Comparison of ENCODE assay signal across 18 cellular contexts in the genomic region with DNA sequence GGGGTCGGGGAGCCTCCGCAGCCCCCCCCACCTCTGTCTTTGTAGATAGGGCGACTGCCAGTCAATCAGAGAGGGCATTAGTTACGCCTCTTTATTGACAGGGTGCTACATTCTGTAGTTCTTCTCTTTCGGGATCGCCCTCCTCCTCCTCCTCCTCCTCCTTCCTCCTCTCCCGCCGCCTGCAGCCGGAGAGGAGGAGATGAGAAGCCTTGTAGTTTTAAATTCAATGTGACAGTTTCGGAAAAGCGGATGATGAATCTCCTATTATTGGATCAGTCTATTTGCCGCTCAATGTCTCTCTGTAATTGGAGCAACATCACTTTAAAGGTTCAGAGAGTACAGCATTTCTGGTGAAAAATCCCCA. TPM values are rescaled to one million over a fixed set of nuclear protein-coding genes. Genes with fewer than 3 reads are reported as not detected.
DNase-seq lines count a peak whose midpoint lies in the region; ATAC-seq, FAIRE-seq and TF ChIP-seq lines count a peak whose summit lies in the region.
"Had no signal": no experiment of that assay in that cellular context is flagged by ENCODE, and none has a peak within 500 bp of the region (broad histone marks: within the 10 kb centered on the region; RNA-seq: fewer than 3 reads in every experiment).

No MANE protein-coding gene starts in this region.

- no peak overlapping the region for H3K4ac ChIP-seq in mesenchymal stem cell (ENCODE audit: low read depth in 1 of 2, low read length in 2 of 2)

- H2BK12ac ChIP-seq in mesenchymal stem cell (ENCODE audit: low read length in 2 of 2) = no peak overlapping the region

- no peak overlapping the region for H3K14ac ChIP-seq in mesenchymal stem cell (ENCODE audit: low read length in 2 of 2)

- no peaks in the 10 kb centered on the region for H3K79me2 ChIP-seq in SK-N-SH (ENCODE audit: insufficient read depth)
- H3K79me2 ChIP-seq in GM23338 (replicated peaks; ENCODE audit: insufficient read depth) = no peaks in the 10 kb centered on the region
- H3K79me2 ChIP-seq in astrocyte (ENCODE audit: insufficient read depth, low read length) = no peaks in the 10 kb centered on the region

- no peak for TF ChIP-seq EP300 in SK-N-SH (IDR thresholded peaks at IDR 0.05; ENCODE audit: borderline replicate concordance in 1 of 2, low read depth in 1 of 2, low read length in 1 of 2)

- peaks cover 5% of the 10 kb centered on the region for H3K9me3 Mint-ChIP-seq in GM23338
- H3K9me3 Mint-ChIP-seq in astrocyte (ENCODE audit: unreplicated experiment) = peaks cover 28% of the 10 kb centered on the region
- no peaks in the 10 kb centered on the region for H3K9me3 Mint-ChIP-seq in nephron progenitor cell

- H3K4me3 Mint-ChIP-seq in GM23338 (peak overlapping the region; percentile 39; the same call in 1 of the 3 replicates), astrocyte (ENCODE audit: unreplicated experiment) (no peak overlapping the region), nephron progenitor cell (peak overlapping the region; percentile 80)

- H4K91ac ChIP-seq in mesenchymal stem cell (ENCODE audit: low read length) = no peak overlapping the region

- no peak overlapping the region for H2BK5ac ChIP-seq in mesenchymal stem cell (ENCODE audit: low read depth, low read length, poor library complexity, severe bottlenecking)

- H3K9me2 ChIP-seq in SK-N-SH (no peaks in the 10 kb centered on the region), GM23338 (ENCODE audit: insufficient read depth) (no peaks in the 10 kb centered on the region)

- TF ChIP-seq RAD21 in SK-N-SH (IDR thresholded peaks at IDR 0.05; ENCODE audit: low read length) = no peak

- H2AFZ ChIP-seq in SK-N-SH (ENCODE audit: low read depth) = no peak overlapping the region
- no peak overlapping the region for H2AFZ ChIP-seq in GM23338
- no peak overlapping the region for H2AFZ ChIP-seq in astrocyte (ENCODE audit: low read depth, low read length)
- H2AFZ ChIP-seq in mesenchymal stem cell (ENCODE audit: low read depth, low read length) = no peak overlapping the region

- H3K27ac ChIP-seq in SK-N-SH (ENCODE audit: low read depth in 2 of 2, low read length in 1 of 2) = no peak overlapping the region
- H3K27ac ChIP-seq in GM23338 (ENCODE audit: low read depth) = no peak overlapping the region
- no peak overlapping the region for H3K27ac ChIP-seq in astrocyte (ENCODE audit: low read depth, low read length)
- H3K27ac ChIP-seq in mesenchymal stem cell (ENCODE audit: low read length, poor library complexity, severe bottlenecking) = no peak overlapping the region
- H3K27ac ChIP-seq: gastroesophageal sphincter, left lung, uterus had no signal

- H3K4me1 Mint-ChIP-seq in GM23338 (peaks cover 44% of the 10 kb centered on the region), astrocyte (ENCODE audit: low read depth, unreplicated experiment) (no peaks in the 10 kb centered on the region), nephron progenitor cell (peaks cover 48% of the 10 kb centered on the region)

- no peaks in the 10 kb centered on the region for H3K36me3 ChIP-seq in SK-N-SH (replicated peaks in 1 of 2; ENCODE audit: control insufficient read depth in 1 of 2, insufficient read depth in 2 of 2, low read length in 1 of 2)
- H3K36me3 ChIP-seq in GM23338 (ENCODE audit: insufficient read depth) = no peaks in the 10 kb centered on the region
- no peaks in the 10 kb centered on the region for H3K36me3 ChIP-seq in astrocyte (ENCODE audit: insufficient read depth, low read length)
- H3K36me3 ChIP-seq in mesenchymal stem cell (ENCODE audit: control insufficient read depth in 1 of 2, insufficient read depth in 2 of 2, low read depth in 1 of 2, low read length in 2 of 2) = no peaks in the 10 kb centered on the region
- H3K36me3 ChIP-seq: gastroesophageal sphincter, left lung, uterus had no signal

- H3K27ac Mint-ChIP-seq in GM23338 (no peak overlapping the region), astrocyte (ENCODE audit: unreplicated experiment) (peak overlapping the region; percentile 67), nephron progenitor cell (no peak overlapping the region)

- H3K4me3 ChIP-seq in SK-N-SH (ENCODE audit: low read depth in 2 of 2, low read length in 1 of 2) (no peak overlapping the region), GM23338 (peak overlapping the region; percentile 48), astrocyte (ENCODE audit: insufficient read depth, low read depth, low read length) (no peak overlapping the region), mesenchymal stem cell (ENCODE audit: insufficient read depth in 1 of 2, low read depth in 1 of 2, low read length in 2 of 2) (no peak overlapping the region)
- H3K4me3 ChIP-seq: gastroesophageal sphincter, GM12878, left lung, uterus had no signal

- CTCF ChIA-PET in SK-N-SH (lab: Yijun Ruan, JAX) = interaction anchor here (1.2 to 2.5 kb wide), 3 partner anchors 10 to 181 kb away, joined by 3 to 14 read pairs (median 5); no protein-coding TSS in a partner anchor

- no peak for DNase-seq in SK-N-SH
- no peak for DNase-seq in GM23338 (ENCODE audit: low spot score)
- no peak for DNase-seq in astrocyte (ENCODE audit: low read depth)
- no peak for DNase-seq in nephron progenitor cell
- no peak for DNase-seq in AG20443 (ENCODE audit: low spot score)
- DNase-seq in mesenchymal stem cell = no peak
- DNase-seq: GOT3; KG1; stimulated activated naive CD8-positive, alpha-beta T cell treated with anti-CD3 and anti-CD28 coated beads, Interleukin-15, Interleukin-2, amounts not matched to agents 100 U/mL and 50 U/mL, for 24 hours; uterus had no signal

- H2AK5ac ChIP-seq in mesenchymal stem cell (ENCODE audit: low read length, severe bottlenecking) = no peak overlapping the region

- H3K27me3 Mint-ChIP-seq in GM23338 (ENCODE audit: insufficient read depth, low read depth, poor library complexity) (peaks cover 78% of the 10 kb centered on the region), astrocyte (ENCODE audit: low read depth, unreplicated experiment) (peaks cover 47% of the 10 kb centered on the region), nephron progenitor cell (ENCODE audit: low read depth, poor library complexity) (peaks cover 86% of the 10 kb centered on the region)

- H3K23ac ChIP-seq in mesenchymal stem cell (ENCODE audit: low read length in 2 of 2) = no peak overlapping the region

- peaks cover 24% of the 10 kb centered on the region for H3F3A ChIP-seq in SK-N-SH (replicated peaks; ENCODE audit: insufficient read depth)
- H3F3A ChIP-seq in GM23338 (replicated peaks; ENCODE audit: low read depth) = peaks cover 26% of the 10 kb centered on the region

- no peak overlapping the region for H4K8ac ChIP-seq in mesenchymal stem cell (ENCODE audit: low read length)

- no peak overlapping the region for H3K18ac ChIP-seq in mesenchymal stem cell (ENCODE audit: low read depth in 1 of 2, low read length in 2 of 2)

- H3K36me3 Mint-ChIP-seq in GM23338 (ENCODE audit: low read depth) (peaks cover 3% of the 10 kb centered on the region; the same call in 1 of the 3 replicates), astrocyte (ENCODE audit: low read depth, unreplicated experiment) (peaks cover 9% of the 10 kb centered on the region), nephron progenitor cell (ENCODE audit: low read depth) (no peaks in the 10 kb centered on the region)

- H4K20me1 ChIP-seq in SK-N-SH (ENCODE audit: insufficient read depth) (peaks cover 64% of the 10 kb centered on the region), GM23338 (replicated peaks; ENCODE audit: insufficient read depth) (0 out of 2 replicates have a peak, but pooled peaks cover 17% of the 10 kb centered on the region), astrocyte (ENCODE audit: insufficient read depth, low read length) (peaks cover 8% of the 10 kb centered on the region)

- no peak overlapping the region for H2BK15ac ChIP-seq in mesenchymal stem cell (ENCODE audit: low read depth, poor library complexity, severe bottlenecking)

- H3K9me3 ChIP-seq in SK-N-SH = no peaks in the 10 kb centered on the region
- peaks cover 7% of the 10 kb centered on the region for H3K9me3 ChIP-seq in astrocyte (ENCODE audit: insufficient read depth, low read depth, low read length)
- H3K9me3 ChIP-seq in mesenchymal stem cell (ENCODE audit: control insufficient read depth, low read length) = peaks cover 5% of the 10 kb centered on the region
- H3K9me3 ChIP-seq: gastroesophageal sphincter, left lung, uterus had no signal

- FAIRE-seq in astrocyte (lab: Jason Lieb, UNC) = no peak
- FAIRE-seq: A204.1, GM12878 had no signal

- TF ChIP-seq CTCF in SK-N-SH (IDR thresholded peaks at IDR 0.05) (no peak), GM23338 (conservative IDR thresholded peaks at IDR 0.05; ENCODE audit: low read depth in 2 of 2) (no peak), astrocyte (IDR thresholded peaks at IDR 0.05; ENCODE audit: insufficient read depth, low read depth, low read length) (no peak), nephron progenitor cell (IDR thresholded peaks at IDR 0.05) (no peak)

- POLR2A ChIA-PET in SK-N-SH (lab: Yijun Ruan, JAX) = no interaction called here

- no peak overlapping the region for H3K9ac ChIP-seq in SK-N-SH
- H3K9ac ChIP-seq in astrocyte (ENCODE audit: low read length) = no peak overlapping the region
- H3K9ac ChIP-seq in mesenchymal stem cell (ENCODE audit: low read length) = no peak overlapping the region

- peaks cover 79% of the 10 kb centered on the region for H3K27me3 ChIP-seq in SK-N-SH (ENCODE audit: insufficient read depth)
- peaks cover 88% of the 10 kb centered on the region for H3K27me3 ChIP-seq in GM23338 (ENCODE audit: insufficient read depth)
- peaks cover 66% of the 10 kb centered on the region for H3K27me3 ChIP-seq in astrocyte (ENCODE audit: insufficient read depth, low read length)
- H3K27me3 ChIP-seq in mesenchymal stem cell (ENCODE audit: control insufficient read depth in 1 of 2, insufficient read depth in 1 of 2, low read length in 2 of 2) = peaks cover 73 to 74% of the 10 kb centered on the region in 2 experiments

- H3K4me2 ChIP-seq in SK-N-SH = no peak overlapping the region
- H3K4me2 ChIP-seq in GM23338 = peak overlapping the region; percentile 75; the same call in 1 of the 2 replicates
- H3K4me2 ChIP-seq in astrocyte (ENCODE audit: low read length) = no peak overlapping the region
- no peak overlapping the region for H3K4me2 ChIP-seq in mesenchymal stem cell (ENCODE audit: low read length, poor library complexity, severe bottlenecking)

- H2BK120ac ChIP-seq in mesenchymal stem cell (ENCODE audit: low read depth, low read length) = no peak overlapping the region

- no peak for ATAC-seq in SK-N-SH treated with all-trans-retinoic acid at 6 μM for 48 hours
- ATAC-seq in GM23338 = no peak
- ATAC-seq in HG02588 (IDR thresholded peaks at IDR 0.05; ENCODE audit: unreplicated experiment) = no peak
- ATAC-seq: gastroesophageal sphincter; GM12878; left lung; stimulated activated naive CD8-positive, alpha-beta T cell treated with anti-CD3 and anti-CD28 coated beads, Interleukin-15, Interleukin-2, amounts not matched to agents 100 U/mL and 50 U/mL, for 24 hours had no signal

- 10% methylated on average over 12 of the region's 12 CpGs for WGBS in SK-N-SH (ENCODE audit: low lambda C conversion rate)
- WGBS in mesenchymal stem cell = no CpG with 5 or more reads among the region's 12 CpGs

- H3K4me1 ChIP-seq in SK-N-SH (ENCODE audit: control insufficient read depth in 1 of 2, insufficient read depth in 2 of 2, low read depth in 1 of 2, low read length in 1 of 2) (no peaks in the 10 kb centered on the region), GM23338 (ENCODE audit: insufficient read depth) (peaks cover 56% of the 10 kb centered on the region), astrocyte (ENCODE audit: insufficient read depth, low read length) (no peaks in the 10 kb centered on the region), mesenchymal stem cell (ENCODE audit: control insufficient read depth, insufficient read depth, low read depth, low read length) (peaks cover 15% of the 10 kb centered on the region)

- no peaks in the 10 kb centered on the region for H3K79me1 ChIP-seq in mesenchymal stem cell (replicated peaks; ENCODE audit: low read length, poor library complexity, severe bottlenecking)

RNA-seq across cellular contexts. Expression of a gene that starts 0.6 kb away (rescaled TPM):
- polyA plus RNA-seq in SK-N-SH (2012; rRNA removed) (not detected in 2 replicates), GM23338 (2016; fragmentation: Nextera tagmentation; extraction: Ambion mirVana) (not detected in 2 replicates)
- polyA plus RNA-seq in SK-N-SH (2012; cell fraction: cytosol; rRNA removed) = not detected in 2 replicates
- polyA plus RNA-seq in SK-N-SH (2012; cell fraction: nucleus; rRNA removed) = not detected in 2 replicates
- total RNA-seq in GM23338 (2014; rRNA removed; shearing (Covaris generic)) = not detected in 2 replicates
- total RNA-seq in astrocyte = not detected in 2 replicates
- polyA plus RNA-seq in mesenchymal stem cell (2013, experiment 1 of 2) = not detected
- not detected for polyA plus RNA-seq in mesenchymal stem cell (2013, experiment 2 of 2)
- total RNA-seq: chondrocyte, gastroesophageal sphincter, GM12878, left lung, RPMI7951, uterus had no signal
- polyA plus RNA-seq: GM12878 had no signal
